21 cellular contexts compared by ENCODE assay signal in the genomic region with DNA sequence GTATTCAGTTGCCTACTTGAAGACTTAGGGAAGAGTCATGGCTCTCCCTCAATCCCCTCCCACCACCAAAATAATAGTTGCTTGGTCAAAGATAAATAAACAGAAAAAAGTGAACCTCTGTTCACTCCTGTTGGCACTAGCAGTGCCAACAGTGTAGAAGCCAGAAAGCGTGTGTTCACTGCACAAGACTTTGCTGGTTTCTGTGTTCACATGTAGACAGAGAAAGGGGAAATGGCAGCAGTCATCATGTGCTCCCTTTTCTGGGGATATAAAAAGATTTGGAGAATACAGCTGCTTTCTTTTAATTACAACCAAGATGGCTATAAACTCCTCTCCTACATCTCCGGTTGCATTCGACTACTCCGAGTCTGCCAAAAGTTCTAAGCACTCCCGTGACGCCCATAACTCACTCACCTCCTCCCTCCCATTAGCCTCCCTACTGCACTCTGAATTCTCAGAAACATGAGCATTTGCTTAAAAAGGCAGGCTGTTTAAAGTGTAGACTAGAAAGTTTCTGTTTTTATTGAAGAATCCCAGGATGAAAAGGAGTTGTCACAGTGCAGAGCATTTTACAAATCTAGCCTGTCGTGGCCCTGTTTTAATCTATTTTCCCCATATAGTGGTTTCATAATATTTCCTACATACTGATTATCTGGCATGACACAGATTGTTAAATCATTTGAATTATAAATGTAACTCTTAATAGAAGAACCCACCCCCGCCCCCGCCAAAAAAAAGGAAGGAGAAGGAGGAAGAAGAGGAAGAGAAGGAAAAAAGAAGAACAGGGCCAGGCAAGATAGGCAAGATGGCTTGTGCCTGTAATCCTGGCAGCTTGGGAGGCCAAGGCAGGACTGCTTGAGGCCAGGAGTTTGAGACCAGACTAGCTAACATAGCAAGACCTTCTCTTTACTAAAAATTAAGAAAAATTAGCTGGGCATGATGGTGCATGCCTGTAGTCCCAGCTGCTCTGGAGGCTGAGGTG. TPM values are rescaled to one million over a fixed set of nuclear protein-coding genes. Genes with fewer than 3 reads are reported as not detected.
A peak's percentile ranks its signal among the peaks of the same experiment; 100 is the strongest.
DNase-seq lines count a peak whose midpoint lies in the region; TF ChIP-seq lines count a peak whose summit lies in the region.
"Had no signal": no experiment of that assay in that cellular context is flagged by ENCODE, and none has a peak within 500 bp of the region (broad histone marks: within the 10 kb centered on the region; RNA-seq: fewer than 3 reads in every experiment).

No MANE protein-coding gene starts in this region.

- H3K36me3 Mint-ChIP-seq in dendritic cell treated with granulocyte-macrophage colony-stimulating factor and Interleukin-4, amounts not matched to agents 40 ng/mL and 50 ng/mL, for 4 days (ENCODE audit: low read depth) = no peaks in the 10 kb centered on the region
- H3K36me3 Mint-ChIP-seq in nephron progenitor cell (ENCODE audit: low read depth) (peaks cover 9% of the 10 kb centered on the region), Caco-2 (ENCODE audit: insufficient read depth, unreplicated experiment) (no peaks in the 10 kb centered on the region)
- H3K36me3 Mint-ChIP-seq: activated naive CD4-positive, alpha-beta T cell treated with anti-CD3 and anti-CD28 coated beads, Interleukin-2, amount 50 U/mL, for 72 hours; natural killer cell had no signal

- DNase-seq in HEK293T (ENCODE audit: extremely low spot score) = peak; percentile 16
- DNase-seq in nephron progenitor cell = peak; percentile 57
- peak in 1 of 2 donors; percentile 25 for DNase-seq in tibial artery
- no peak for DNase-seq in Caco-2
- DNase-seq in NAMALWA (ENCODE audit: low spot score) = no peak
- DNase-seq in NCI-H524 treated with DMSO at 0.1 percent for 48 hours (lab: John Stamatoyannopoulos, UW) = no peak
- DNase-seq: activated CD4-positive, CD25-positive, alpha-beta regulatory T cell; body of pancreas; Calu3; GM23248; hypothalamus; kidney; mesendoderm; natural killer cell; NCI-H1105 treated with DMSO at 0.1 percent for 48 hours; NCI-H2107; NCI-H774; Peyer's patch had no signal

- no peak for TF ChIP-seq CTCF in nephron progenitor cell (IDR thresholded peaks at IDR 0.05)
- no peak for TF ChIP-seq CTCF in tibial artery (IDR thresholded peaks at IDR 0.05)
- TF ChIP-seq CTCF in Caco-2 (IDR thresholded peaks at IDR 0.05; ENCODE audit: insufficient read depth in 1 of 2, low read depth in 1 of 2, low read length in 1 of 2, severe bottlenecking in 1 of 2, unreplicated experiment in 1 of 2) = no peak

- H3K4me3 Mint-ChIP-seq in dendritic cell treated with granulocyte-macrophage colony-stimulating factor and Interleukin-4, amounts not matched to agents 40 ng/mL and 50 ng/mL, for 4 days = no peak overlapping the region
- peak overlapping the region; percentile 57 for H3K4me3 Mint-ChIP-seq in nephron progenitor cell
- H3K4me3 Mint-ChIP-seq in Caco-2 (ENCODE audit: unreplicated experiment) = no peak overlapping the region
- H3K4me3 Mint-ChIP-seq: natural killer cell; T-helper 2 cell treated with Interferon-gamma antibody and Interleukin-4, amounts not matched to agents 5 μg/mL and 100 μg/mL, for 36 hours had no signal

- no peaks in the 10 kb centered on the region for H3K36me3 ChIP-seq in tibial artery
- H3K36me3 ChIP-seq in Caco-2 (ENCODE audit: control insufficient read depth, insufficient read depth, low read length) = no peaks in the 10 kb centered on the region
- H3K36me3 ChIP-seq: Peyer's patch had no signal

- H3K27ac Mint-ChIP-seq in dendritic cell treated with granulocyte-macrophage colony-stimulating factor and Interleukin-4, amounts not matched to agents 40 ng/mL and 50 ng/mL, for 4 days = peak overlapping the region; percentile 74
- H3K27ac Mint-ChIP-seq in nephron progenitor cell (peak overlapping the region; percentile 97), Caco-2 (ENCODE audit: unreplicated experiment) (no peak overlapping the region)
- H3K27ac Mint-ChIP-seq: activated naive CD4-positive, alpha-beta T cell treated with anti-CD3 and anti-CD28 coated beads, Interleukin-2, amount 50 U/mL, for 72 hours; natural killer cell; T-helper 2 cell treated with Interferon-gamma antibody and Interleukin-4, amounts not matched to agents 5 μg/mL and 100 μg/mL, for 36 hours had no signal

- H3K9me3 ChIP-seq in tibial artery (no peaks in the 10 kb centered on the region), Caco-2 (no peaks in the 10 kb centered on the region)
- H3K9me3 ChIP-seq: body of pancreas, Peyer's patch had no signal

- intact Hi-C loops in dendritic cell treated with granulocyte-macrophage colony-stimulating factor and Interleukin-4, amounts not matched to agents 40 ng/mL and 50 ng/mL, for 4 days (cut with micrococcal nuclease) = no loop called here
- intact Hi-C loops in tibial artery (cut with DNase I; ENCODE audit: low total_unique reads) (no loop called here), Caco-2 (cut with micrococcal nuclease; ENCODE audit: unreplicated experiment) (no loop called here)

- H3K27ac ChIP-seq in tibial artery = peak overlapping the region; percentile 33 to 38
- H3K27ac ChIP-seq: body of pancreas, GM23248 had no signal

- no TSS peak for BruUV-seq in Caco-2 (replicated peaks; lab: Mats Ljungman, UMichigan)

- no peaks in the 10 kb centered on the region for H3K9me3 Mint-ChIP-seq in dendritic cell treated with granulocyte-macrophage colony-stimulating factor and Interleukin-4, amounts not matched to agents 40 ng/mL and 50 ng/mL, for 4 days
- H3K9me3 Mint-ChIP-seq in nephron progenitor cell = no peaks in the 10 kb centered on the region
- H3K9me3 Mint-ChIP-seq in Caco-2 (ENCODE audit: unreplicated experiment) = no peaks in the 10 kb centered on the region
- H3K9me3 Mint-ChIP-seq: activated naive CD4-positive, alpha-beta T cell treated with anti-CD3 and anti-CD28 coated beads, Interleukin-2, amount 50 U/mL, for 72 hours; natural killer cell; T-helper 2 cell treated with Interferon-gamma antibody and Interleukin-4, amounts not matched to agents 5 μg/mL and 100 μg/mL, for 36 hours had no signal

- CTCF ChIA-PET in HEK293T (lab: Yijun Ruan, JAX) (no interaction called here), Caco-2 (lab: Charles Lee) (no interaction called here)

- H3K4me3 ChIP-seq in tibial artery (no peak overlapping the region), Caco-2 (ENCODE audit: low read depth, low read length) (no peak overlapping the region)
- H3K4me3 ChIP-seq: body of pancreas, GM23248, Peyer's patch had no signal

- H3K27me3 ChIP-seq in tibial artery = no peaks in the 10 kb centered on the region
- H3K27me3 ChIP-seq in Caco-2 (replicated peaks; ENCODE audit: control insufficient read depth, insufficient read depth, low read length) = no peaks in the 10 kb centered on the region
- H3K27me3 ChIP-seq: body of pancreas, Peyer's patch had no signal

- H3K4me1 Mint-ChIP-seq in dendritic cell treated with granulocyte-macrophage colony-stimulating factor and Interleukin-4, amounts not matched to agents 40 ng/mL and 50 ng/mL, for 4 days (ENCODE audit: low read depth) = peaks cover 26% of the 10 kb centered on the region
- peaks cover 74% of the 10 kb centered on the region for H3K4me1 Mint-ChIP-seq in nephron progenitor cell
- H3K4me1 Mint-ChIP-seq in Caco-2 (ENCODE audit: low read depth, unreplicated experiment) = peaks cover 11% of the 10 kb centered on the region
- H3K4me1 Mint-ChIP-seq: natural killer cell had no signal

- peaks cover 0 to 25% (median 2%) of the 10 kb centered on the region in 4 donors for H3K4me1 ChIP-seq in tibial artery
- H3K4me1 ChIP-seq in Caco-2 = 0 out of 2 replicates have a peak, but pooled peaks cover 7% of the 10 kb centered on the region
- H3K4me1 ChIP-seq: body of pancreas, Peyer's patch had no signal

- POLR2A ChIA-PET in HEK293T (lab: Yijun Ruan, JAX) = no interaction called here
- POLR2A ChIA-PET in Caco-2 (lab: Charles Lee) = no interaction called here

- peaks cover 19% of the 10 kb centered on the region for H3K27me3 Mint-ChIP-seq in dendritic cell treated with granulocyte-macrophage colony-stimulating factor and Interleukin-4, amounts not matched to agents 40 ng/mL and 50 ng/mL, for 4 days
- H3K27me3 Mint-ChIP-seq in nephron progenitor cell (ENCODE audit: low read depth, poor library complexity) = peaks cover 16% of the 10 kb centered on the region
- no peaks in the 10 kb centered on the region for H3K27me3 Mint-ChIP-seq in Caco-2 (ENCODE audit: insufficient read depth, unreplicated experiment)

TF ChIP-seq in HEK293T, 16 proteins besides CTCF, POLR2A, EP300 and RAD21:
- TF ChIP-seq L3MBTL2 (conservative IDR thresholded peaks at IDR 0.05) = no peak
- TF ChIP-seq, protein P1, sequence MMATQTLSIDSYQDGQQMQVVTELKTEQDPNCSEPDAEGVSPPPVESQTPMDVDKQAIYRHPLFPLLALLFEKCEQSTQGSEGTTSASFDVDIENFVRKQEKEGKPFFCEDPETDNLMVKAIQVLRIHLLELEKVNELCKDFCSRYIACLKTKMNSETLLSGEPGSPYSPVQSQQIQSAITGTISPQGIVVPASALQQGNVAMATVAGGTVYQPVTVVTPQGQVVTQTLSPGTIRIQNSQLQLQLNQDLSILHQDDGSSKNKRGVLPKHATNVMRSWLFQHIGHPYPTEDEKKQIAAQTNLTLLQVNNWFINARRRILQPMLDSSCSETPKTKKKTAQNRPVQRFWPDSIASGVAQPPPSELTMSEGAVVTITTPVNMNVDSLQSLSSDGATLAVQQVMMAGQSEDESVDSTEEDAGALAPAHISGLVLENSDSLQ (IDR thresholded peaks at IDR 0.05) = peak; percentile 35; the same call in 1 of the 2 replicates
TF ChIP-seq in HEK293T: peak in this region for 1.

RNA-seq across cellular contexts. Expression of a gene that starts 16.7 kb away (rescaled TPM):
- total RNA-seq in Caco-2 (2022) = 7.5 and 8.3 TPM in 2 replicates
- total RNA-seq: activated naive CD4-positive, alpha-beta T cell treated with anti-CD3 and anti-CD28 coated beads, Interleukin-2, amount 50 U/mL, for 72 hours; GM23248; natural killer cell had no signal

Comparison
In these comparisons a context has a peak if more than half of its experiments do, and no peak if none do; other contexts are left out.
1. DNase-seq: peak in HEK293T (single experiment) and nephron progenitor cell (single experiment); none in Caco-2 (0 of 2), NAMALWA (single experiment) and NCI-H524 treated with DMSO at 0.1 percent for 48 hours (single experiment).